30 cellular contexts compared by ENCODE assay signal in genomic region chr12:31866523-31866922, GRCh38.
"Had no signal": no experiment of that assay in that cellular context is flagged by ENCODE, and none has a peak within 500 bp of the region (broad histone marks: within the 10 kb centered on the region; RNA-seq: fewer than 3 reads in every experiment).

No MANE protein-coding gene starts in this region.

- H3K36me3 ChIP-seq: adrenal gland, colonic mucosa had no signal

- H3K4me1 Mint-ChIP-seq: T-helper 17 cell had no signal

- H3K27me3 ChIP-seq: adrenal gland, body of pancreas, colonic mucosa had no signal

- ATAC-seq: activated naive CD8-positive, alpha-beta T cell treated with anti-CD3 and anti-CD28 coated beads, Interleukin-2, amount 50 U/mL, for 24 hours; body of pancreas; esophagus mucosa; T-helper 17 cell had no signal

- H3K9me3 ChIP-seq: adrenal gland, body of pancreas, colonic mucosa had no signal

- H3K4me3 Mint-ChIP-seq: activated CD4-positive, alpha-beta memory T cell treated with anti-CD3 and anti-CD28 coated beads, Interleukin-2, amount 10 ng/mL, durations not matched to agents 7 days and 5 days; activated CD4-positive, alpha-beta T cell treated with anti-CD3 and anti-CD28 coated beads, Interleukin-2, amount 10 ng/mL, durations not matched to agents 7 days and 5 days; activated naive CD4-positive, alpha-beta T cell treated with anti-CD3 and anti-CD28 coated beads for 36 hours; activated naive CD4-positive, alpha-beta T cell treated with anti-CD3 and anti-CD28 coated beads, Interleukin-2, amount 50 U/mL, for 24 hours; activated naive CD8-positive, alpha-beta T cell treated with anti-CD3 and anti-CD28 coated beads for 36 hours; activated naive CD8-positive, alpha-beta T cell treated with anti-CD3 and anti-CD28 coated beads, Interleukin-2, amount 50 U/mL, for 24 hours; activated T-helper 1 cell treated with anti-CD3 and anti-CD28 coated beads, Interleukin-12 subunit alpha, Interleukin-12 subunit beta, Interleukin-2, Interleukin-4 antibody, amounts not matched to agents 30 ng/mL and 10 ng/mL and 1 ng/mL, durations not matched to agents 14 hours and 24 hours and 36 hours; endodermal cell; T-helper 17 cell; T-helper 2 cell treated with Interferon-gamma antibody and Interleukin-4, amounts not matched to agents 5 μg/mL and 100 μg/mL, for 36 hours had no signal

- H3K27ac Mint-ChIP-seq: activated CD4-positive, alpha-beta memory T cell treated with anti-CD3 and anti-CD28 coated beads, Interleukin-2, amount 10 ng/mL, durations not matched to agents 7 days and 5 days; activated CD4-positive, alpha-beta T cell treated with anti-CD3 and anti-CD28 coated beads, Interleukin-2, amount 10 ng/mL, durations not matched to agents 7 days and 5 days; activated naive CD4-positive, alpha-beta T cell treated with anti-CD3 and anti-CD28 coated beads for 36 hours; activated naive CD8-positive, alpha-beta T cell treated with anti-CD3 and anti-CD28 coated beads for 36 hours; activated naive CD8-positive, alpha-beta T cell treated with anti-CD3 and anti-CD28 coated beads, Interleukin-2, amount 50 U/mL, for 24 hours; activated T-helper 1 cell treated with anti-CD3 and anti-CD28 coated beads, Interleukin-12 subunit alpha, Interleukin-12 subunit beta, Interleukin-2, Interleukin-4 antibody, amounts not matched to agents 30 ng/mL and 10 ng/mL and 1 ng/mL, durations not matched to agents 14 hours and 24 hours and 36 hours; activated T-helper 2 cell treated with anti-CD3 and anti-CD28 coated beads, Interferon-gamma antibody, Interleukin-2, Interleukin-4, amounts not matched to agents 10 μg/mL and 5 μg/mL and 100 μg/mL, durations not matched to agents 14 hours and 24 hours and 36 hours; endodermal cell; T-helper 17 cell; T-helper 2 cell treated with Interferon-gamma antibody and Interleukin-4, amounts not matched to agents 5 μg/mL and 100 μg/mL, for 36 hours had no signal

- H3K9me3 Mint-ChIP-seq: activated naive CD4-positive, alpha-beta T cell treated with anti-CD3 and anti-CD28 coated beads, Interleukin-2, amount 50 U/mL, for 24 hours had no signal

- H3K27ac ChIP-seq: adrenal gland, body of pancreas, colonic mucosa had no signal

- H3K27me3 Mint-ChIP-seq: activated CD4-positive, alpha-beta memory T cell treated with anti-CD3 and anti-CD28 coated beads, Interleukin-2, amount 10 ng/mL, durations not matched to agents 7 days and 5 days; activated CD4-positive, alpha-beta T cell treated with anti-CD3 and anti-CD28 coated beads, Interleukin-2, amount 10 ng/mL, durations not matched to agents 7 days and 5 days; activated naive CD4-positive, alpha-beta T cell treated with anti-CD3 and anti-CD28 coated beads, Interleukin-2, amount 50 U/mL, for 24 hours; activated naive CD8-positive, alpha-beta T cell treated with anti-CD3 and anti-CD28 coated beads for 36 hours; activated naive CD8-positive, alpha-beta T cell treated with anti-CD3 and anti-CD28 coated beads, Interleukin-2, amount 50 U/mL, for 24 hours; T-helper 17 cell had no signal

- H3K36me3 Mint-ChIP-seq: activated naive CD4-positive, alpha-beta T cell treated with anti-CD3 and anti-CD28 coated beads, Interleukin-2, amount 50 U/mL, for 24 hours had no signal

- H3K4me1 ChIP-seq: colonic mucosa had no signal

- DNase-seq: activated CD4-positive, alpha-beta memory T cell treated with anti-CD3 and anti-CD28 coated beads, Interleukin-2, amount 10 ng/mL, durations not matched to agents 7 days and 5 days; activated CD4-positive, alpha-beta T cell treated with anti-CD3 and anti-CD28 coated beads for 1 hour; activated CD4-positive, alpha-beta T cell treated with anti-CD3 and anti-CD28 coated beads for 4 hours; activated CD4-positive, alpha-beta T cell treated with anti-CD3 and anti-CD28 coated beads, Interleukin-2, amount 10 ng/mL, durations not matched to agents 7 days and 5 days; activated CD4-positive, alpha-beta T cell treated with anti-CD3 and anti-CD28 coated beads, Interleukin-2, amount 50 U/mL, for 4 hours; activated effector memory CD4-positive, alpha-beta T cell treated with anti-CD3 and anti-CD28 coated beads, Interleukin-2, amount 50 U/mL, for 16 hours; activated naive CD4-positive, alpha-beta T cell treated with anti-CD3 and anti-CD28 coated beads for 36 hours; activated naive CD8-positive, alpha-beta T cell treated with anti-CD3 and anti-CD28 coated beads for 36 hours; activated naive CD8-positive, alpha-beta T cell treated with anti-CD3 and anti-CD28 coated beads, Interleukin-2, amount 50 U/mL, for 24 hours; activated T-cell treated with anti-CD3 and anti-CD28 coated beads, Interleukin-2, amount 50 U/mL, for 1 hour; activated T-cell treated with anti-CD3 and anti-CD28 coated beads, Interleukin-2, amount 50 U/mL, for 48 hours; adrenal gland; amygdala; aorta; body of pancreas; caudate nucleus; cerebellar nuclear complex; colonic mucosa; effector CD8-positive, alpha-beta T cell; endodermal cell; foreskin fibroblast; head of caudate nucleus; T-helper 1 cell; T-helper 17 cell; T1000 had no signal

- H3K4me3 ChIP-seq: adrenal gland, body of pancreas, colonic mucosa had no signal
